8 cellular contexts compared by ENCODE assay signal in the genomic region with DNA sequence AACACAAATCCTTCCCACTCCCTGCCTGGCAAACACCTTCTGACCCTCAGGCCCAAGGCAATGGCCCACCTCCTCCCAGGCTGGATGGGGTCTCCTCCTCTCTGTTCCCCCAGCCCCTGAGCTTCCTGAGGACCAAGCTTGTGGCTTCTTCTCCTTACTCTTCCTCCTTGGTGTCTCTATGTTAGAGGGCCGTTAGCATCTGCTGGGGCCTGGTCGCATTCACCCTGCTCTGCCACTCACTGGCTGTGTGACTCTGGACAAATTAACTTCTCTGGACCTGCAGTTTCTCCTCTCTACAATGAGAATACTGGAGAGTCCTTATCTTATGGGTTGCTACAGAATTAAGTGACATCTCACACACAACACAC. TPM values are rescaled to one million over a fixed set of nuclear protein-coding genes. Genes with fewer than 3 reads are reported as not detected.
DNase-seq lines count a peak whose midpoint lies in the region; ATAC-seq and TF ChIP-seq lines count a peak whose summit lies in the region.

No MANE protein-coding gene starts in this region.

- ATAC-seq in GM21737 (IDR thresholded peaks at IDR 0.05; ENCODE audit: unreplicated experiment) (no peak), HG03520 (IDR thresholded peaks at IDR 0.05; ENCODE audit: unreplicated experiment) (no peak)

- H3K4me3 ChIP-seq in CD8-positive, alpha-beta memory T cell (ENCODE audit: low read length) = peak overlapping the region; percentile 98
- peak overlapping the region; percentile 76 for H3K4me3 ChIP-seq in ovary

- no peaks in the 10 kb centered on the region for H3K27me3 ChIP-seq in CD8-positive, alpha-beta memory T cell (ENCODE audit: insufficient read depth, low read length, poor library complexity, severe bottlenecking)
- H3K27me3 ChIP-seq in ovary = no peaks in the 10 kb centered on the region

- peaks cover 0 to 2% of the 10 kb centered on the region in 2 donors for H3K27me3 Mint-ChIP-seq in CD8-positive, alpha-beta memory T cell

- H3K4me3 Mint-ChIP-seq in CD8-positive, alpha-beta memory T cell = peak overlapping the region; percentile 76 to 98 (median 95)

- no peaks in the 10 kb centered on the region for H3K36me3 ChIP-seq in CD8-positive, alpha-beta memory T cell (ENCODE audit: insufficient read depth, low read length)
- no peaks in the 10 kb centered on the region for H3K36me3 ChIP-seq in ovary

- 79 to 84% (median 82%) methylated on average over 2 of the region's 2 CpGs for WGBS in ovary, 3 donors

- DNase-seq in CD8-positive, alpha-beta memory T cell = no peak
- DNase-seq in RWPE1 (ENCODE audit: low spot score) (no peak), epithelial cell of prostate (ENCODE audit: low read depth, low spot score) (no peak), ovary (no peak), NCI-H1105 treated with DMSO at 0.1 percent for 48 hours (lab: John Stamatoyannopoulos, UW) (no peak), NCI-H82 treated with DMSO at 0.1 percent for 48 hours (lab: John Stamatoyannopoulos, UW; ENCODE audit: unreplicated experiment) (no peak)

- TF ChIP-seq EP300 in ovary (IDR thresholded peaks at IDR 0.05) = no peak

- POLR2A ChIA-PET in CD8-positive, alpha-beta memory T cell (lab: Charles Lee) = interaction anchor here (1.3 to 1.8 kb wide), 2 partner anchors 75 to 101 kb away, joined by 3 to 6 read pairs; partner anchors contain the start of gene MT1X
- POLR2A ChIA-PET in RWPE1 (lab: Yijun Ruan, JAX; ENCODE audit: low non-redundant PET) = interaction anchor here (0.9 to 1.6 kb wide), 4 partner anchors 18 to 76 kb away, joined by 4 to 11 read pairs (median 10); partner anchors contain the start of genes MT1E and MT1X

- intact Hi-C loops in ovary (cut with DNase I) = loop anchor here in 1 of 4 donors (1.0 to 10.0 kb wide), 4 partner anchors 19 to 697 kb away; partner anchors contain the start of genes MT1X and NLRC5

- TF ChIP-seq POLR2A in ovary (IDR thresholded peaks at IDR 0.05) = no peak

- H3K4me1 ChIP-seq in CD8-positive, alpha-beta memory T cell (ENCODE audit: insufficient read depth, low read length) = peaks cover 39% of the 10 kb centered on the region
- peaks cover 27% of the 10 kb centered on the region for H3K4me1 ChIP-seq in ovary (ENCODE audit: insufficient read depth)

- peaks cover 46 to 51% (median 48%) of the 10 kb centered on the region in 3 donors for H3K4me1 Mint-ChIP-seq in CD8-positive, alpha-beta memory T cell

- H3K27ac Mint-ChIP-seq in CD8-positive, alpha-beta memory T cell = peak overlapping the region; percentile 27 to 98 (median 92)

- H3K9me3 ChIP-seq in CD8-positive, alpha-beta memory T cell (ENCODE audit: low read length) = no peaks in the 10 kb centered on the region
- no peaks in the 10 kb centered on the region for H3K9me3 ChIP-seq in ovary

- no peaks in the 10 kb centered on the region for H3K9me3 Mint-ChIP-seq in CD8-positive, alpha-beta memory T cell

- TF ChIP-seq CTCF in RWPE1 (conservative IDR thresholded peaks at IDR 0.05; ENCODE audit: low read depth) = no peak
- no peak for TF ChIP-seq CTCF in ovary (IDR thresholded peaks at IDR 0.05)

- H3K27ac ChIP-seq in CD8-positive, alpha-beta memory T cell (ENCODE audit: low read depth, low read length) = peak overlapping the region; percentile 64
- peak overlapping the region; percentile 100 for H3K27ac ChIP-seq in RWPE1
- peak overlapping the region; percentile 100 for H3K27ac ChIP-seq in epithelial cell of prostate
- H3K27ac ChIP-seq in ovary = peak overlapping the region; percentile 79 to 81

- peaks cover 0 to 8% (median 0%) of the 10 kb centered on the region in 3 donors for H3K36me3 Mint-ChIP-seq in CD8-positive, alpha-beta memory T cell

- CTCF ChIA-PET in CD8-positive, alpha-beta memory T cell (lab: Charles Lee) = interaction anchor here (1.7 to 6.5 kb wide), 4 partner anchors 18 to 94 kb away, joined by 4 to 29 read pairs (median 8); partner anchors contain the start of gene MT1E
- CTCF ChIA-PET in RWPE1 (lab: Yijun Ruan, JAX) = interaction anchor here (2.3 kb wide), 1 partner anchor 30 kb away, joined by 8 read pairs; no protein-coding TSS in a partner anchor

RNA-seq across cellular contexts. Expression of gene MT2A, which starts 0.7 kb away (rescaled TPM):
- 100 to 1,000 TPM; 285 to 349 TPM for total RNA-seq in CD8-positive, alpha-beta memory T cell
- polyA plus RNA-seq in CD8-positive, alpha-beta memory T cell = 435 TPM
- total RNA-seq in ovary = 100 to 1,000 TPM in 5 of 7 donors, 10 to 100 TPM in 2; 88.0 to 679 (median 136) TPM
- polyA plus RNA-seq in ovary = 100 to 1,000 TPM in 1 of 2 donors, 10 to 100 TPM in 1; 16.1 to 250 TPM

RNA-seq across cellular contexts. Expression of gene MT1E, which starts 17.9 kb away (rescaled TPM):
- 100 to 1,000 TPM; 153 to 163 TPM for total RNA-seq in CD8-positive, alpha-beta memory T cell
- 40.4 TPM for polyA plus RNA-seq in CD8-positive, alpha-beta memory T cell
- total RNA-seq in ovary = 100 to 1,000 TPM in 3 of 7 donors, 10 to 100 TPM in 4; 16.1 to 867 (median 65.3) TPM
- 10 to 100 TPM; 65.1 to 93.4 TPM for polyA plus RNA-seq in ovary

RNA-seq across cellular contexts. Expression of gene MT3, which starts 18.3 kb away (rescaled TPM):
- total RNA-seq in CD8-positive, alpha-beta memory T cell = under 1 TPM in 1 of 2 experiments, not detected in 1; 0.94 TPM
- 0.99 TPM for polyA plus RNA-seq in CD8-positive, alpha-beta memory T cell
- 1 to 10 TPM in 3 of 7 donors, under 1 TPM in 1, not detected in 3; 0.53 to 4.8 (median 1.5) TPM for total RNA-seq in ovary
- 1 to 10 TPM in 1 of 2 donors, under 1 TPM in 1; 0.68 to 1.6 TPM for polyA plus RNA-seq in ovary

RNA-seq across cellular contexts. Expression of gene MT1M, which starts 24.8 kb away (rescaled TPM):
- not detected for total RNA-seq in CD8-positive, alpha-beta memory T cell
- not detected for polyA plus RNA-seq in CD8-positive, alpha-beta memory T cell
- 10 to 100 TPM in 2 of 7 donors, 1 to 10 TPM in 4, under 1 TPM in 1; 0.66 to 23.2 (median 7.4) TPM for total RNA-seq in ovary
- polyA plus RNA-seq in ovary = 1 to 10 TPM; 1.4 to 7.9 TPM

RNA-seq across cellular contexts. Expression of gene MT1A, which starts 30.8 kb away (rescaled TPM):
- total RNA-seq in CD8-positive, alpha-beta memory T cell = under 1 TPM in 1 of 2 experiments, not detected in 1; 0.71 TPM
- not detected for polyA plus RNA-seq in CD8-positive, alpha-beta memory T cell
- 10 to 100 TPM in 2 of 7 donors, 1 to 10 TPM in 4, not detected in 1; 1.3 to 61.0 (median 7.4) TPM for total RNA-seq in ovary
- polyA plus RNA-seq in ovary = 10 to 100 TPM in 1 of 2 donors, 1 to 10 TPM in 1; 1.3 to 13.8 TPM
